Comparison of ENCODE assay signal across 1 cellular context in the genomic region with DNA sequence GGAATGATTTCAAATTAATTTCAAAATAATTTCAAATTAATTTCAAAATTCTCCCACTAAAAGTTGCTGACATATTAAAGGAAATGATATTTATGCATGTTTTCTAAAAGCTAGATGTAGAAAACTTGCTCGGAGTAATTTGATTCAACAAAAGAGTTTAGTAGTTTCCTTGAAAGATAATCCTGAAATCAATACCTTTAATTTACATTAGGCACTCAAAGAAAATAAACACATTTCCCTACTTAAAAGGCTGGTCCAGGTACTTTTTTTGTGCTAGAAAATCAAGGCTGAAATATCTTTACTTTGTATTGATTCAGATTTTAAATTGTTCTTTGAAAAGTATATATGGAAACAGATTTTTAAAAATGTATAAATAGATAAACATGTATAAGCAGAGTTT.
A peak's percentile ranks its signal among the peaks of the same experiment; 100 is the strongest.
TF ChIP-seq lines count a peak whose summit lies in the region.

No MANE protein-coding gene starts in this region.

TF ChIP-seq in HepG2, 621 proteins besides CTCF, POLR2A, EP300 and RAD21 (continued from another document):
- TF ChIP-seq TARDBP (CRISPR knock-in tag; IDR thresholded peaks at IDR 0.05) (no peak), FOSL2 (CRISPR knock-in tag; IDR thresholded peaks at IDR 0.05) (no peak), TBP (CRISPR knock-in tag; IDR thresholded peaks at IDR 0.05) (no peak), MEF2D (CRISPR knock-in tag; IDR thresholded peaks at IDR 0.05) (no peak), HES4 (CRISPR knock-in tag; IDR thresholded peaks at IDR 0.05; ENCODE audit: borderline replicate concordance) (no peak), TAF15 (IDR thresholded peaks at IDR 0.05; ENCODE audit: low read depth, low read length, poor library complexity, severe bottlenecking) (no peak), FOXJ3 (CRISPR knock-in tag; IDR thresholded peaks at IDR 0.05; ENCODE audit: borderline replicate concordance) (no peak), ZNF737 (CRISPR knock-in tag; IDR thresholded peaks at IDR 0.05; ENCODE audit: borderline replicate concordance) (no peak), ONECUT2 (CRISPR knock-in tag; IDR thresholded peaks at IDR 0.05) (peak; percentile 45; the same call in 1 of the 2 replicates), FOXP1 (IDR thresholded peaks at IDR 0.05) (no peak), FOXP1 (CRISPR knock-in tag; IDR thresholded peaks at IDR 0.05) (0 out of 2 replicates have a peak, but pooled peaks have one; percentile 16), ZFAT (CRISPR knock-in tag; conservative IDR thresholded peaks at IDR 0.05) (no peak), RXRA (CRISPR knock-in tag; IDR thresholded peaks at IDR 0.05) (no peak), SNAPC2 (CRISPR knock-in tag; IDR thresholded peaks at IDR 0.05) (no peak), MIXL1 (CRISPR knock-in tag; IDR thresholded peaks at IDR 0.05) (peak; percentile 63; the same call in 1 of the 2 replicates), ZNF724P (CRISPR knock-in tag; IDR thresholded peaks at IDR 0.05; ENCODE audit: borderline replicate concordance) (no peak), ZNF552 (CRISPR knock-in tag; IDR thresholded peaks at IDR 0.05; ENCODE audit: borderline replicate concordance) (no peak), ZFP36L1 (CRISPR knock-in tag; IDR thresholded peaks at IDR 0.05) (no peak), BCL6 (CRISPR knock-in tag; IDR thresholded peaks at IDR 0.05) (peak; percentile 89), ARHGAP35 (CRISPR knock-in tag; IDR thresholded peaks at IDR 0.05; ENCODE audit: borderline replicate concordance) (no peak), SRSF4 (IDR thresholded peaks at IDR 0.05; ENCODE audit: low read depth, low read length, poor library complexity, severe bottlenecking) (no peak)
- TF ChIP-seq, protein P1, sequence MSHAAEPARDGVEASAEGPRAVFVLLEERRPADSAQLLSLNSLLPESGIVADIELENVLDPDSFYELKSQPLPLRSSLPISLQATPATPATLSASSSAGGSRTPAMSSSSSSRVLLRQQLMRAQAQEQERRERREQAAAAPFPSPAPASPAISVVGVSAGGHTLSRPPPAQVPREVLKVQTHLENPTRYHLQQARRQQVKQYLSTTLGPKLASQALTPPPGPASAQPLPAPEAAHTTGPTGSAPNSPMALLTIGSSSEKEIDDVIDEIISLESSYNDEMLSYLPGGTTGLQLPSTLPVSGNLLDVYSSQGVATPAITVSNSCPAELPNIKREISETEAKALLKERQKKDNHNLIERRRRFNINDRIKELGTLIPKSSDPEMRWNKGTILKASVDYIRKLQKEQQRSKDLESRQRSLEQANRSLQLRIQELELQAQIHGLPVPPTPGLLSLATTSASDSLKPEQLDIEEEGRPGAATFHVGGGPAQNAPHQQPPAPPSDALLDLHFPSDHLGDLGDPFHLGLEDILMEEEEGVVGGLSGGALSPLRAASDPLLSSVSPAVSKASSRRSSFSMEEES (CRISPR knock-in tag; IDR thresholded peaks at IDR 0.05), result no peak
- TF ChIP-seq, protein P2, sequence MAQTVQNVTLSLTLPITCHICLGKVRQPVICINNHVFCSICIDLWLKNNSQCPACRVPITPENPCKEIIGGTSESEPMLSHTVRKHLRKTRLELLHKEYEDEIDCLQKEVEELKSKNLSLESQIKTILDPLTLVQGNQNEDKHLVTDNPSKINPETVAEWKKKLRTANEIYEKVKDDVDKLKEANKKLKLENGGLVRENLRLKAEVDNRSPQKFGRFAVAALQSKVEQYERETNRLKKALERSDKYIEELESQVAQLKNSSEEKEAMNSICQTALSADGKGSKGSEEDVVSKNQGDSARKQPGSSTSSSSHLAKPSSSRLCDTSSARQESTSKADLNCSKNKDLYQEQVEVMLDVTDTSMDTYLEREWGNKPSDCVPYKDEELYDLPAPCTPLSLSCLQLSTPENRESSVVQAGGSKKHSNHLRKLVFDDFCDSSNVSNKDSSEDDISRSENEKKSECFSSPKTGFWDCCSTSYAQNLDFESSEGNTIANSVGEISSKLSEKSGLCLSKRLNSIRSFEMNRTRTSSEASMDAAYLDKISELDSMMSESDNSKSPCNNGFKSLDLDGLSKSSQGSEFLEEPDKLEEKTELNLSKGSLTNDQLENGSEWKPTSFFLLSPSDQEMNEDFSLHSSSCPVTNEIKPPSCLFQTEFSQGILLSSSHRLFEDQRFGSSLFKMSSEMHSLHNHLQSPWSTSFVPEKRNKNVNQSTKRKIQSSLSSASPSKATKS (CRISPR knock-in tag; IDR thresholded peaks at IDR 0.05), result no peak
- TF ChIP-seq, protein P3, sequence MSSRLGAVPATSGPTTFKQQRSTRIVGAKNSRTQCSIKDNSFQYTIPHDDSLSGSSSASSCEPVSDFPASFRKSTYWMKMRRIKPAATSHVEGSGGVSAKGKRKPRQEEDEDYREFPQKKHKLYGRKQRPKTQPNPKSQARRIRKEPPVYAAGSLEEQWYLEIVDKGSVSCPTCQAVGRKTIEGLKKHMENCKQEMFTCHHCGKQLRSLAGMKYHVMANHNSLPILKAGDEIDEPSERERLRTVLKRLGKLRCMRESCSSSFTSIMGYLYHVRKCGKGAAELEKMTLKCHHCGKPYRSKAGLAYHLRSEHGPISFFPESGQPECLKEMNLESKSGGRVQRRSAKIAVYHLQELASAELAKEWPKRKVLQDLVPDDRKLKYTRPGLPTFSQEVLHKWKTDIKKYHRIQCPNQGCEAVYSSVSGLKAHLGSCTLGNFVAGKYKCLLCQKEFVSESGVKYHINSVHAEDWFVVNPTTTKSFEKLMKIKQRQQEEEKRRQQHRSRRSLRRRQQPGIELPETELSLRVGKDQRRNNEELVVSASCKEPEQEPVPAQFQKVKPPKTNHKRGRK (CRISPR knock-in tag; IDR thresholded peaks at IDR 0.05), result no peak
- TF ChIP-seq, protein P4, sequence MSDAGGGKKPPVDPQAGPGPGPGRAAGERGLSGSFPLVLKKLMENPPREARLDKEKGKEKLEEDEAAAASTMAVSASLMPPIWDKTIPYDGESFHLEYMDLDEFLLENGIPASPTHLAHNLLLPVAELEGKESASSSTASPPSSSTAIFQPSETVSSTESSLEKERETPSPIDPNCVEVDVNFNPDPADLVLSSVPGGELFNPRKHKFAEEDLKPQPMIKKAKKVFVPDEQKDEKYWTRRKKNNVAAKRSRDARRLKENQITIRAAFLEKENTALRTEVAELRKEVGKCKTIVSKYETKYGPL (CRISPR knock-in tag; IDR thresholded peaks at IDR 0.05), result no peak
- TF ChIP-seq, protein P5, sequence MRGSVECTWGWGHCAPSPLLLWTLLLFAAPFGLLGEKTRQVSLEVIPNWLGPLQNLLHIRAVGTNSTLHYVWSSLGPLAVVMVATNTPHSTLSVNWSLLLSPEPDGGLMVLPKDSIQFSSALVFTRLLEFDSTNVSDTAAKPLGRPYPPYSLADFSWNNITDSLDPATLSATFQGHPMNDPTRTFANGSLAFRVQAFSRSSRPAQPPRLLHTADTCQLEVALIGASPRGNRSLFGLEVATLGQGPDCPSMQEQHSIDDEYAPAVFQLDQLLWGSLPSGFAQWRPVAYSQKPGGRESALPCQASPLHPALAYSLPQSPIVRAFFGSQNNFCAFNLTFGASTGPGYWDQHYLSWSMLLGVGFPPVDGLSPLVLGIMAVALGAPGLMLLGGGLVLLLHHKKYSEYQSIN (CRISPR knock-in tag; IDR thresholded peaks at IDR 0.05; ENCODE audit: borderline replicate concordance), result no peak
